22 cellular contexts compared by ENCODE assay signal in genomic region chr6:40535105-40535783, GRCh38. TPM values are rescaled to one million over a fixed set of nuclear protein-coding genes. Genes with fewer than 3 reads are reported as not detected.
"Had no signal": no experiment of that assay in that cellular context is flagged by ENCODE, and none has a peak within 500 bp of the region (broad histone marks: within the 10 kb centered on the region; RNA-seq: fewer than 3 reads in every experiment).

No MANE protein-coding gene starts in this region.

- ATAC-seq: effector memory CD8-positive, alpha-beta T cell; lower lobe of right lung; naive thymus-derived CD8-positive, alpha-beta T cell had no signal

- H3K4me1 ChIP-seq: esophagus squamous epithelium, lower lobe of right lung, parathyroid adenoma, transverse colon, vagina had no signal

- H3K4me3 Mint-ChIP-seq: activated B cell treated with CpG ODN at 0.5 μM for 24 hours; activated CD4-positive, alpha-beta memory T cell treated with anti-CD3 and anti-CD28 coated beads, Interleukin-2, amount 10 ng/mL, durations not matched to agents 7 days and 5 days; activated naive CD8-positive, alpha-beta T cell treated with anti-CD3 and anti-CD28 coated beads, Interleukin-2, amount 10 ng/mL, durations not matched to agents 7 days and 5 days; activated T-cell treated with anti-CD3 and anti-CD28 coated beads, Interleukin-2, amount 50 U/mL, for 24 hours; effector memory CD8-positive, alpha-beta T cell; naive thymus-derived CD8-positive, alpha-beta T cell; stimulated activated naive CD8-positive, alpha-beta T cell treated with anti-CD3 and anti-CD28 coated beads, Interleukin-15, Interleukin-2, amounts not matched to agents 100 ng/mL and 50 ng/mL, for 24 hours; T-helper 2 cell treated with Interferon-gamma antibody and Interleukin-4, amounts not matched to agents 5 μg/mL and 100 μg/mL, for 36 hours had no signal

- H3K27ac Mint-ChIP-seq: activated B cell treated with CpG ODN at 0.5 μM for 24 hours; activated CD4-positive, alpha-beta memory T cell treated with anti-CD3 and anti-CD28 coated beads, Interleukin-2, amount 10 ng/mL, durations not matched to agents 7 days and 5 days; activated naive CD8-positive, alpha-beta T cell treated with anti-CD3 and anti-CD28 coated beads, Interleukin-2, amount 10 ng/mL, durations not matched to agents 7 days and 5 days; activated T-cell treated with anti-CD3 and anti-CD28 coated beads, Interleukin-2, amount 50 U/mL, for 24 hours; activated T-helper 2 cell treated with anti-CD3 and anti-CD28 coated beads, Interferon-gamma antibody, Interleukin-2, Interleukin-4, amounts not matched to agents 10 μg/mL and 5 μg/mL and 100 μg/mL, durations not matched to agents 14 hours and 24 hours and 36 hours; effector memory CD8-positive, alpha-beta T cell; stimulated activated naive CD8-positive, alpha-beta T cell treated with anti-CD3 and anti-CD28 coated beads, Interleukin-15, Interleukin-2, amounts not matched to agents 100 ng/mL and 50 ng/mL, for 24 hours; T-helper 2 cell treated with Interferon-gamma antibody and Interleukin-4, amounts not matched to agents 5 μg/mL and 100 μg/mL, for 36 hours had no signal

- H3K4me3 ChIP-seq: cardiac muscle cell, esophagus squamous epithelium, hepatocyte, lower lobe of right lung, transverse colon, vagina had no signal

- H3K27ac ChIP-seq: cardiac muscle cell, esophagus squamous epithelium, hepatocyte, lower lobe of right lung, parathyroid adenoma, transverse colon, vagina had no signal

- H3K27me3 Mint-ChIP-seq: activated CD4-positive, alpha-beta memory T cell treated with anti-CD3 and anti-CD28 coated beads, Interleukin-2, amount 10 ng/mL, durations not matched to agents 7 days and 5 days; activated T-cell treated with anti-CD3 and anti-CD28 coated beads, Interleukin-2, amount 50 U/mL, for 24 hours; stimulated activated naive CD8-positive, alpha-beta T cell treated with anti-CD3 and anti-CD28 coated beads, Interleukin-15, Interleukin-2, amounts not matched to agents 100 ng/mL and 50 ng/mL, for 24 hours had no signal

- H3K9me3 ChIP-seq: esophagus squamous epithelium, lower lobe of right lung, transverse colon, vagina had no signal

- H3K27me3 ChIP-seq: cardiac muscle cell, transverse colon, vagina had no signal

- H3K4me2 ChIP-seq: hepatocyte had no signal

- H3K79me2 ChIP-seq: hepatocyte, parathyroid adenoma had no signal

- DNase-seq: activated B cell treated with CpG ODN at 0.5 μM for 24 hours; activated CD4-positive, alpha-beta memory T cell treated with anti-CD3 and anti-CD28 coated beads, Interleukin-2, amount 10 ng/mL, durations not matched to agents 7 days and 5 days; activated CD4-positive, alpha-beta T cell treated with anti-CD3 and anti-CD28 coated beads for 48 hours; activated naive CD4-positive, alpha-beta T cell treated with Interleukin-2 at 50 U/mL for 16 hours; activated naive CD8-positive, alpha-beta T cell treated with anti-CD3 and anti-CD28 coated beads, Interleukin-2, amount 10 ng/mL, durations not matched to agents 7 days and 5 days; activated T-cell treated with anti-CD3 and anti-CD28 coated beads, Interleukin-2, amount 50 U/mL, for 24 hours; amygdala; effector memory CD8-positive, alpha-beta T cell; esophagus squamous epithelium; lower lobe of right lung; transverse colon had no signal

- H3K36me3 ChIP-seq: cardiac muscle cell, esophagus squamous epithelium, lower lobe of right lung, transverse colon, vagina had no signal

- H3K9me3 Mint-ChIP-seq: activated B cell treated with CpG ODN at 0.5 μM for 24 hours; activated CD4-positive, alpha-beta memory T cell treated with anti-CD3 and anti-CD28 coated beads, Interleukin-2, amount 10 ng/mL, durations not matched to agents 7 days and 5 days; activated naive CD8-positive, alpha-beta T cell treated with anti-CD3 and anti-CD28 coated beads, Interleukin-2, amount 10 ng/mL, durations not matched to agents 7 days and 5 days; activated T-cell treated with anti-CD3 and anti-CD28 coated beads, Interleukin-2, amount 50 U/mL, for 24 hours; activated T-helper 2 cell treated with anti-CD3 and anti-CD28 coated beads, Interferon-gamma antibody, Interleukin-2, Interleukin-4, amounts not matched to agents 10 μg/mL and 5 μg/mL and 100 μg/mL, durations not matched to agents 14 hours and 24 hours and 36 hours; effector memory CD8-positive, alpha-beta T cell; naive thymus-derived CD8-positive, alpha-beta T cell; stimulated activated naive CD8-positive, alpha-beta T cell treated with anti-CD3 and anti-CD28 coated beads, Interleukin-15, Interleukin-2, amounts not matched to agents 100 ng/mL and 50 ng/mL, for 24 hours; T-helper 2 cell treated with Interferon-gamma antibody and Interleukin-4, amounts not matched to agents 5 μg/mL and 100 μg/mL, for 36 hours had no signal

- H2AFZ ChIP-seq: hepatocyte, parathyroid adenoma had no signal

- H3K4me1 Mint-ChIP-seq: activated B cell treated with CpG ODN at 0.5 μM for 24 hours; activated CD4-positive, alpha-beta memory T cell treated with anti-CD3 and anti-CD28 coated beads, Interleukin-2, amount 10 ng/mL, durations not matched to agents 7 days and 5 days; activated naive CD8-positive, alpha-beta T cell treated with anti-CD3 and anti-CD28 coated beads, Interleukin-2, amount 10 ng/mL, durations not matched to agents 7 days and 5 days had no signal

- H3K36me3 Mint-ChIP-seq: activated naive CD8-positive, alpha-beta T cell treated with anti-CD3 and anti-CD28 coated beads, Interleukin-2, amount 10 ng/mL, durations not matched to agents 7 days and 5 days; naive thymus-derived CD8-positive, alpha-beta T cell had no signal

- H3K9ac ChIP-seq: parathyroid adenoma had no signal

RNA-seq across cellular contexts. Expression of gene LRFN2, which starts 51.9 kb away (rescaled TPM):
- total RNA-seq: activated B cell treated with CpG ODN at 0.5 μM for 24 hours; activated naive CD8-positive, alpha-beta T cell treated with anti-CD3 and anti-CD28 coated beads, Interleukin-2, amount 10 ng/mL, durations not matched to agents 7 days and 5 days; activated T-helper 2 cell treated with anti-CD3 and anti-CD28 coated beads, Interferon-gamma antibody, Interleukin-2, Interleukin-4, amounts not matched to agents 10 μg/mL and 5 μg/mL and 100 μg/mL, durations not matched to agents 14 hours and 24 hours and 36 hours; dermis microvascular lymphatic vessel endothelial cell; glomerular endothelial cell; lower lobe of right lung; mesenteric fat pad; naive thymus-derived CD8-positive, alpha-beta T cell; vagina had no signal
